In genomic region chr2:66576381-66577330, GRCh38 we compare ENCODE assay signal across 10 cellular contexts.
A peak's percentile ranks its signal among the peaks of the same experiment; 100 is the strongest.
DNase-seq lines count a peak whose midpoint lies in the region; ATAC-seq, FAIRE-seq and TF ChIP-seq lines count a peak whose summit lies in the region.
"Had no signal": no experiment of that assay in that cellular context is flagged by ENCODE, and none has a peak within 500 bp of the region (broad histone marks: within the 10 kb centered on the region; RNA-seq: fewer than 3 reads in every experiment).

No MANE protein-coding gene starts in this region.

- H3K27me3 Mint-ChIP-seq in immature natural killer cell (ENCODE audit: low read depth in 3 of 3), result peaks cover 12 to 40% (median 37%) of the 10 kb centered on the region in 3 donors

- H3K9me3 Mint-ChIP-seq in immature natural killer cell, result peaks cover 0 to 14% (median 0%) of the 10 kb centered on the region in 6 donors

- H3K27ac ChIP-seq in endothelial cell of umbilical vein (ENCODE audit: insufficient read depth, low read depth, low read length), result no peak overlapping the region
- H3K27ac ChIP-seq: HL-60 had no signal

- no peak for TF ChIP-seq CTCF in endothelial cell of umbilical vein (IDR thresholded peaks at IDR 0.05; ENCODE audit: extremely low read depth in 1 of 2, insufficient read depth in 1 of 2, low read depth in 1 of 2, low read length in 2 of 2)

- DNase-seq in A172 (ENCODE audit: low spot score) (peak; percentile 32), MV-4-11 (lab: John Stamatoyannopoulos, UW) (peak; percentile 17), endothelial cell of umbilical vein (ENCODE audit: low read depth, low spot score) (peak; percentile 46), myocyte (ENCODE audit: low read depth) (peak; percentile 23), occipital lobe (lab: John Stamatoyannopoulos, UW) (no peak), immature natural killer cell (no peak)
- DNase-seq: CD4-positive, CD25-positive, alpha-beta regulatory T cell had no signal

- no TSS peak for BruUV-seq in endothelial cell of umbilical vein (replicated peaks; lab: Mats Ljungman, UMichigan)

- intact Hi-C loops in endothelial cell of umbilical vein (cut with micrococcal nuclease), result loop anchor here (1.0 to 5.0 kb wide), 6 partner anchors 639 to 1456 kb away; partner anchors contain the start of gene ETAA1

- CTCF ChIA-PET in endothelial cell of umbilical vein (lab: Charles Lee), result interaction anchor here (0.7 to 7.6 kb wide), 16 partner anchors 9 to 1455 kb away, joined by 3 to 154 read pairs (median 6); partner anchors contain the start of gene MEIS1

- ATAC-seq in HG03432 (IDR thresholded peaks at IDR 0.05; ENCODE audit: unreplicated experiment) (no peak), GM21723 (IDR thresholded peaks at IDR 0.05; ENCODE audit: unreplicated experiment) (no peak)

- peaks cover 18% of the 10 kb centered on the region for H3K4me1 ChIP-seq in endothelial cell of umbilical vein (ENCODE audit: control insufficient read depth, extremely low read depth, insufficient read depth, low read length)

- peaks cover 8 to 20% of the 10 kb centered on the region in 2 donors for H3K4me1 Mint-ChIP-seq in immature natural killer cell

- FAIRE-seq in endothelial cell of umbilical vein (lab: Jason Lieb, UNC), result peak; percentile 24

- peak overlapping the region in 2 of 5 donors; percentile 4 to 23 for H3K4me3 Mint-ChIP-seq in immature natural killer cell
- H3K4me3 Mint-ChIP-seq: CD4-positive, CD25-positive, alpha-beta regulatory T cell had no signal

- H4K20me1 ChIP-seq in endothelial cell of umbilical vein (replicated peaks; ENCODE audit: control insufficient read depth, extremely low read depth, insufficient read depth, low read length), result peaks cover 2% of the 10 kb centered on the region

- H3K36me3 ChIP-seq in endothelial cell of umbilical vein (ENCODE audit: control insufficient read depth in 2 of 2, extremely low read depth in 1 of 2, insufficient read depth in 2 of 2, low read length in 2 of 2), result no peaks in the 10 kb centered on the region

- H3K9ac ChIP-seq in endothelial cell of umbilical vein (replicated peaks; ENCODE audit: extremely low read depth, insufficient read depth, low read length), result no peak overlapping the region

- no peaks in the 10 kb centered on the region for H3K9me1 ChIP-seq in endothelial cell of umbilical vein (replicated peaks; ENCODE audit: control insufficient read depth, extremely low read depth, insufficient read depth, low read length)

- H3K27me3 ChIP-seq in endothelial cell of umbilical vein (ENCODE audit: control insufficient read depth in 2 of 2, insufficient read depth in 2 of 2, low read length in 2 of 2), result peaks cover 44 to 55% of the 10 kb centered on the region in 2 experiments

- H3K9me3 ChIP-seq in endothelial cell of umbilical vein (replicated peaks; ENCODE audit: control insufficient read depth, insufficient read depth, low read length), result no peaks in the 10 kb centered on the region

- peaks cover 0 to 9% (median 4%) of the 10 kb centered on the region in 3 donors for H3K36me3 Mint-ChIP-seq in immature natural killer cell
- H3K36me3 Mint-ChIP-seq: CD4-positive, CD25-positive, alpha-beta regulatory T cell had no signal

- peak overlapping the region; percentile 26 for H2AFZ ChIP-seq in endothelial cell of umbilical vein (ENCODE audit: low read depth, low read length)

- POLR2A ChIA-PET in endothelial cell of umbilical vein (lab: Charles Lee), result interaction anchor here (0.7 to 3.3 kb wide), 2 partner anchors 143 to 554 kb away, joined by 5 to 16 read pairs; partner anchors contain the start of gene MEIS1

- dilution Hi-C loops in endothelial cell of umbilical vein (cut with MboI; ENCODE audit: extremely low pct_ligation_motif_present, low sequenced_read_pairs), result no loop called here

- H3K4me2 ChIP-seq in endothelial cell of umbilical vein (ENCODE audit: insufficient read depth, low read length), result peak overlapping the region; percentile 75

- no peak for TF ChIP-seq POLR2A in endothelial cell of umbilical vein (IDR thresholded peaks at IDR 0.05; ENCODE audit: low read depth, low read length)

- no peaks in the 10 kb centered on the region for H3K79me2 ChIP-seq in endothelial cell of umbilical vein (ENCODE audit: control insufficient read depth, insufficient read depth, low read length)

- H3K27ac Mint-ChIP-seq in immature natural killer cell, result no peak overlapping the region
- H3K27ac Mint-ChIP-seq: CD4-positive, CD25-positive, alpha-beta regulatory T cell had no signal

- peak overlapping the region; percentile 6 to 35 (median 29) for H3K4me3 ChIP-seq in endothelial cell of umbilical vein (replicated peaks in 1 of 3; ENCODE audit: insufficient read depth in 1 of 3, low read depth in 1 of 3, low read length in 3 of 3)

TF ChIP-seq in endothelial cell of umbilical vein, 7 proteins besides CTCF, POLR2A, EP300 and RAD21:
- TF ChIP-seq MAX (IDR thresholded peaks at IDR 0.05; ENCODE audit: insufficient read depth, insufficient read length) (no peak), EZH2 (IDR thresholded peaks at IDR 0.05; ENCODE audit: borderline replicate concordance, low read depth, low read length, severe bottlenecking) (peak; percentile 77)

Comparison
In these comparisons a context has a peak if more than half of its experiments do, and no peak if none do; other contexts are left out.
1. DNase-seq: peak in A172 (single experiment), MV-4-11 (single experiment), endothelial cell of umbilical vein (single experiment) and myocyte (single experiment); none in occipital lobe (single experiment) and immature natural killer cell (0 of 3).